In the genomic region with DNA sequence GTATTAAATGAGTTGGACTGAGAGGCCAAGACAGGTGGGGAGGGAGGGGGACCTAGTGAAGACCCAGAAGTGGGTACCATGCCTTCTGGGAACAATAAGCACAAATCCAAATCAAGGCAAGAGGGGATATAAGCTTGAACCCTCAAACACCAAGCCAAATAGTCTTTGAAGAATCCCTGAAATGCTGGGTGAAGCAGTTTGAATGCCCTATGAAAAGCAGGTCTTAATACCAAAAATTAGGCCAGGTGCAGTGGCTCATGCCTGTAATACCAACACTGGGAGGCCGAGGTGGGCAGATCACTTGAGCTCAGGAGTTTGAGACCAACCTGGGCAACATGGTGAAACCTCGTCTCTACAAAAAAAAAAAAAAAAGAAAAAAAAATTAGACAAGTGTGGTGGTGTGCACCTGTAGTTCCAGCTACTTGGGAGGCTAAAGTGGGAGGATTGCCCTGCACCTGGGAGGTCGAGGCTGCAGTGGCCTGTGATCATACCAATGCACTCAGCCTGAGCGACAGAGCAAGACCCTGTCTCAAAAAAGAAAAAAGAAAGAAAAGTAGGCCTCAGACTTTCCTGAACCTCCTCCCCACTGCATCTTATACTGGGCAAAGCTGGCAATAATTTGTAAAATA, we compare ENCODE assay signal across 10 cellular contexts. TPM values are rescaled to one million over a fixed set of nuclear protein-coding genes. Genes with fewer than 3 reads are reported as not detected.
DNase-seq lines count a peak whose midpoint lies in the region; TF ChIP-seq lines count a peak whose summit lies in the region.
"Had no signal": no experiment of that assay in that cellular context is flagged by ENCODE, and none has a peak within 500 bp of the region (broad histone marks: within the 10 kb centered on the region; RNA-seq: fewer than 3 reads in every experiment).

No MANE protein-coding gene starts in this region.

- peaks cover 15% of the 10 kb centered on the region for H3K36me3 ChIP-seq in BLaER1
- H3K36me3 ChIP-seq in Loucy (ENCODE audit: insufficient read depth, low read length), result peaks cover 8% of the 10 kb centered on the region; the same call in 1 of the 2 replicates

- peaks cover 0 to 16% (median 6%) of the 10 kb centered on the region in 5 experiments for H3K9me3 Mint-ChIP-seq in brain
- H3K9me3 Mint-ChIP-seq in neural crest cell, result no peaks in the 10 kb centered on the region

- H3K4me3 ChIP-seq in BLaER1 (peak overlapping the region; percentile 86; the same call in 1 of the 2 replicates), Loucy (ENCODE audit: low read length, poor library complexity, severe bottlenecking) (peak overlapping the region; percentile 99)

- H3K4me2 ChIP-seq in BLaER1 (peak overlapping the region; percentile 91), Loucy (ENCODE audit: low read depth, low read length, poor library complexity, severe bottlenecking) (peak overlapping the region; percentile 99)

- DNase-seq in neural crest cell (ENCODE audit: low read depth, low spot score) (no peak), iPS-NIHi11 (ENCODE audit: low spot score) (no peak), cerebellar nuclear complex (lab: John Stamatoyannopoulos, UW) (no peak), amygdala (lab: John Stamatoyannopoulos, UW) (no peak), OCI-M1 (lab: John Stamatoyannopoulos, UW) (no peak)
- DNase-seq: NCI-H1694, SHP77 treated with DMSO at 0.1 percent for 48 hours had no signal

- H3K27ac ChIP-seq in BLaER1, result peak overlapping the region; percentile 50

- H3K4me1 Mint-ChIP-seq in brain (peaks cover 45% of the 10 kb centered on the region), neural crest cell (peaks cover 43% of the 10 kb centered on the region)

- H3K36me3 Mint-ChIP-seq in brain, result peaks cover 39% of the 10 kb centered on the region
- H3K36me3 Mint-ChIP-seq in neural crest cell (ENCODE audit: low read depth), result peaks cover 17% of the 10 kb centered on the region

- peak overlapping the region; percentile 100; the same call in 1 of the 2 replicates for H3K9ac ChIP-seq in BLaER1
- H3K9ac ChIP-seq in Loucy (ENCODE audit: low read depth, low read length, poor library complexity, severe bottlenecking), result peak overlapping the region; percentile 100

- H3K27me3 ChIP-seq in BLaER1 (no peaks in the 10 kb centered on the region), Loucy (ENCODE audit: insufficient read depth, low read length, poor library complexity, severe bottlenecking) (peaks cover 6% of the 10 kb centered on the region)

- H3K4me3 Mint-ChIP-seq in brain (peak overlapping the region; percentile 93 to 100 (median 97)), neural crest cell (peak overlapping the region; percentile 95)

- H3K4me1 ChIP-seq in BLaER1 (peaks cover 59% of the 10 kb centered on the region), Loucy (ENCODE audit: insufficient read depth, low read length, poor library complexity, severe bottlenecking) (peaks cover 28% of the 10 kb centered on the region)

- H4K20me1 ChIP-seq in BLaER1 (no peaks in the 10 kb centered on the region), Loucy (ENCODE audit: insufficient read depth, low read length, poor library complexity, severe bottlenecking) (peaks cover 31% of the 10 kb centered on the region)

- no peak overlapping the region for H2AFZ ChIP-seq in Loucy (ENCODE audit: low read length)

- H3K27me3 Mint-ChIP-seq in brain (peaks cover 14% of the 10 kb centered on the region), neural crest cell (ENCODE audit: low read depth) (peaks cover 6% of the 10 kb centered on the region)

- TF ChIP-seq CTCF in Loucy (conservative IDR thresholded peaks at IDR 0.05; ENCODE audit: low read length) (no peak), brain (conservative IDR thresholded peaks at IDR 0.05) (no peak), neural crest cell (conservative IDR thresholded peaks at IDR 0.05) (no peak)

- H3K9me2 ChIP-seq in Loucy (replicated peaks; ENCODE audit: low read depth, low read length), result no peaks in the 10 kb centered on the region

- H3K27ac Mint-ChIP-seq in brain, result peak overlapping the region; percentile 100
- no peak overlapping the region for H3K27ac Mint-ChIP-seq in neural crest cell (ENCODE audit: unreplicated experiment)

- no peaks in the 10 kb centered on the region for H3K9me3 ChIP-seq in BLaER1
- no peaks in the 10 kb centered on the region for H3K9me3 ChIP-seq in Loucy (ENCODE audit: insufficient read depth, low read depth, low read length)

- peaks cover 14% of the 10 kb centered on the region for H3F3A ChIP-seq in Loucy (ENCODE audit: low read depth)

- H3K79me2 ChIP-seq in Loucy (ENCODE audit: insufficient read depth, low read length), result peaks cover 43% of the 10 kb centered on the region

RNA-seq across cellular contexts. Expression of a gene that starts 3.5 kb away (rescaled TPM):
- polyA plus RNA-seq in brain (ENCODE audit: insufficient read depth, low read depth, low replicate concordance), result 363 TPM
- total RNA-seq in neural crest cell, result 365 and 382 TPM in 2 replicates
